ENCODE assay signal across 8 cellular contexts in the genomic region with DNA sequence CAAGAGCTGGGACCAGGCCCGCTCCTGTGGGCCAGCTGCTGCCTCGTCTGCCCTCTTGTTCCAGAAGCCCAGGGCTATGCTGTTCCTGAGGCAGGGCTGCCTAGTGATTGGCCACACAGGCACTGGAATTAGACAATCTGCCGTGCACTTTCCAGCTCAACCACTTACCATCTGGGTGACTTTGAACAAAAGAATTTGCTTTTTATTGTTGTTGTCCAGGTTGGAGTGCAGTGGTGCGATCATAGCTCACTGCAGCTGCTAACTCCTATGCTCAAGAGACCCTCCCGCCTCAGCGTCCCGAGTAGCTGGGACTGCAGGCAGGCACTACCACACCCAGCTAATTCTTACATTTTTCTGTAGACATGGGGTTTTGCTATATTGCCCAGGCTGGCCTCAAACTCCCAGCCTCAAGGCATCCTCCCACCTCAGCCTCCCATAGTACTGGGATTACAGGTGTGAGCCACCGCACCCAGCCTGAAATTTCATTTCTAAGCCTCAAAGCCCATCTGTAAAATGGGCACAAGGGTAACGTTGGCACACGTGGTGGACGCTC. TPM values are rescaled to one million over a fixed set of nuclear protein-coding genes. Genes with fewer than 3 reads are reported as not detected.
DNase-seq lines count a peak whose midpoint lies in the region; TF ChIP-seq lines count a peak whose summit lies in the region.

No MANE protein-coding gene starts in this region.

- CTCF ChIA-PET in MCF 10A (lab: Yijun Ruan, JAX), result interaction anchor here (0.6 to 1.2 kb wide), 3 partner anchors 53 to 913 kb away, joined by 3 read pairs; no protein-coding TSS in a partner anchor
- CTCF ChIA-PET in RWPE1 (lab: Yijun Ruan, JAX), result interaction anchor here (0.6 to 2.4 kb wide), 4 partner anchors 64 to 165 kb away, joined by 3 to 13 read pairs (median 3); no protein-coding TSS in a partner anchor

- peaks cover 30% of the 10 kb centered on the region for H3K4me1 Mint-ChIP-seq in MCF 10A (ENCODE audit: insufficient read depth, unreplicated experiment)

- no peak overlapping the region for H3K27ac Mint-ChIP-seq in MCF 10A (ENCODE audit: low read depth, unreplicated experiment)

- H3K9me3 ChIP-seq in breast epithelium (no peaks in the 10 kb centered on the region), tibial nerve (no peaks in the 10 kb centered on the region)

- H3K36me3 ChIP-seq in breast epithelium (no peaks in the 10 kb centered on the region), tibial nerve (no peaks in the 10 kb centered on the region)

- H3K9me3 Mint-ChIP-seq in MCF 10A (ENCODE audit: unreplicated experiment), result no peaks in the 10 kb centered on the region

- intact Hi-C loops in MCF 10A (cut with micrococcal nuclease) (loop anchor here (5.0 kb wide), 1 partner anchor 41 kb away; no protein-coding TSS in a partner anchor), breast epithelium (cut with DNase I; ENCODE audit: low total_unique reads) (no loop called here), lower leg skin (cut with DNase I; ENCODE audit: low total_unique reads) (no loop called here)

- WGBS in tibial nerve, 2 donors, result 67 to 75% methylated on average over 11 of the region's 11 CpGs
- 59 to 61% methylated on average over 11 of the region's 11 CpGs for WGBS in lower leg skin, 2 donors

- POLR2A ChIA-PET in MCF 10A (lab: Yijun Ruan, JAX) (no interaction called here), RWPE1 (lab: Yijun Ruan, JAX; ENCODE audit: low non-redundant PET) (no interaction called here)

- TF ChIP-seq POLR2A in breast epithelium (IDR thresholded peaks at IDR 0.05) (no peak), tibial nerve (IDR thresholded peaks at IDR 0.05) (no peak), lower leg skin (IDR thresholded peaks at IDR 0.05) (no peak)

- peak overlapping the region; percentile 78 for H3K4me3 Mint-ChIP-seq in MCF 10A (ENCODE audit: unreplicated experiment)

- H3K4me1 ChIP-seq in breast epithelium, result peaks cover 3 to 11% of the 10 kb centered on the region in 2 donors
- peaks cover 0 to 41% (median 19%) of the 10 kb centered on the region in 4 donors for H3K4me1 ChIP-seq in tibial nerve

- no peak for TF ChIP-seq EP300 in tibial nerve (IDR thresholded peaks at IDR 0.05)

- DNase-seq in MCF 10A (ENCODE audit: unreplicated experiment) (peak; percentile 50), breast epithelium (ENCODE audit: low spot score in 2 of 2) (no peak), RWPE1 (ENCODE audit: low spot score) (peak; percentile 85), fibroblast of peridontal ligament (ENCODE audit: extremely low read depth) (peak; percentile 83), tibial nerve (ENCODE audit: low spot score in 2 of 2) (no peak), lower leg skin (ENCODE audit: low spot score in 2 of 2) (no peak), NCI-H2196 treated with DMSO at 0.1 percent for 48 hours (lab: John Stamatoyannopoulos, UW; ENCODE audit: unreplicated experiment) (no peak), UCSD-AML1 (lab: John Stamatoyannopoulos, UW; ENCODE audit: unreplicated experiment) (no peak)

- H3K36me3 Mint-ChIP-seq in MCF 10A (ENCODE audit: insufficient read depth, unreplicated experiment), result no peaks in the 10 kb centered on the region

- TF ChIP-seq CTCF in MCF 10A (IDR thresholded peaks at IDR 0.05; ENCODE audit: unreplicated experiment), result no peak
- TF ChIP-seq CTCF in breast epithelium (IDR thresholded peaks at IDR 0.05), result no peak
- no peak for TF ChIP-seq CTCF in RWPE1 (conservative IDR thresholded peaks at IDR 0.05; ENCODE audit: low read depth)
- TF ChIP-seq CTCF in tibial nerve (IDR thresholded peaks at IDR 0.05), result no peak
- no peak for TF ChIP-seq CTCF in lower leg skin (IDR thresholded peaks at IDR 0.05)

- H3K4me3 ChIP-seq in breast epithelium, result no peak overlapping the region
- no peak overlapping the region for H3K4me3 ChIP-seq in tibial nerve
- no peak overlapping the region for H3K4me3 ChIP-seq in lower leg skin (ENCODE audit: low read depth, poor library complexity, severe bottlenecking)

- H3K27me3 ChIP-seq in breast epithelium, result no peaks in the 10 kb centered on the region
- H3K27me3 ChIP-seq in tibial nerve, result no peaks in the 10 kb centered on the region

- no peaks in the 10 kb centered on the region for H3K27me3 Mint-ChIP-seq in MCF 10A (ENCODE audit: insufficient read depth, unreplicated experiment)

- H3K27ac ChIP-seq in breast epithelium, result peak overlapping the region in 1 of 2 donors; percentile 96
- H3K27ac ChIP-seq in RWPE1, result peak overlapping the region; percentile 99
- H3K27ac ChIP-seq in tibial nerve, result peak overlapping the region in 3 of 4 donors; percentile 37 to 97 (median 83)

- no TSS peak for BruUV-seq in MCF 10A (replicated peaks; lab: Mats Ljungman, UMichigan)

RNA-seq across cellular contexts. Expression of gene NEK6, which starts 1.2 kb away (rescaled TPM):
- 25.1 and 27.5 TPM in 2 replicates for total RNA-seq in MCF 10A (2022)
- 10 to 100 TPM; 17.8 to 31.5 (median 22.2) TPM for total RNA-seq in breast epithelium
- total RNA-seq in tibial nerve, result 10 to 100 TPM; 25.3 to 53.1 (median 43.3) TPM
- 10 to 100 TPM in 2 of 4 donors, 1 to 10 TPM in 2; 6.0 to 14.7 (median 9.1) TPM for total RNA-seq in lower leg skin

Comparison
In these comparisons a context has a peak if more than half of its experiments do, and no peak if none do; other contexts are left out.
1. DNase-seq: peak in MCF 10A (single experiment), RWPE1 (single experiment) and fibroblast of peridontal ligament (single experiment); none in breast epithelium (0 of 2), tibial nerve (0 of 2), lower leg skin (0 of 2), NCI-H2196 treated with DMSO at 0.1 percent for 48 hours (single experiment) and UCSD-AML1 (single experiment).